In genomic region chr5:125835293-125836172, GRCh38 we compare ENCODE assay signal across 8 cellular contexts.
A peak's percentile ranks its signal among the peaks of the same experiment; 100 is the strongest.
DNase-seq lines count a peak whose midpoint lies in the region; ATAC-seq and TF ChIP-seq lines count a peak whose summit lies in the region.

No MANE protein-coding gene starts in this region.

- CTCF ChIA-PET in BJ (lab: Yijun Ruan, JAX) = interaction anchor here (0.7 kb wide), 1 partner anchor 11 kb away, joined by 3 read pairs; no protein-coding TSS in a partner anchor

- H3K27ac ChIP-seq in upper lobe of right lung = no peak overlapping the region

- no peak for TF ChIP-seq EP300 in Ishikawa (IDR thresholded peaks at IDR 0.05; ENCODE audit: borderline replicate concordance)

- H3K4me1 ChIP-seq in upper lobe of right lung = no peaks in the 10 kb centered on the region

- H3K27me3 ChIP-seq in BJ (ENCODE audit: control insufficient read depth, insufficient read depth, low read length) (no peaks in the 10 kb centered on the region; the same call in 1 of the 2 replicates), upper lobe of right lung (no peaks in the 10 kb centered on the region)

- TF ChIP-seq RAD21 in Ishikawa (IDR thresholded peaks at IDR 0.05; ENCODE audit: low read depth) = peak; percentile 60

- POLR2A ChIA-PET in BJ (lab: Charles Lee) = no interaction called here

- TF ChIP-seq CTCF in BJ (IDR thresholded peaks at IDR 0.05; ENCODE audit: insufficient read depth, low read depth, low read length) = peak; percentile 46
- peak; percentile 69 for TF ChIP-seq CTCF in cardiac fibroblast (IDR thresholded peaks at IDR 0.05; ENCODE audit: low read depth, low read length)
- TF ChIP-seq CTCF in upper lobe of right lung (IDR thresholded peaks at IDR 0.05) = peak; percentile 69

- ATAC-seq in GM19455 (IDR thresholded peaks at IDR 0.05; ENCODE audit: unreplicated experiment) (peak; percentile 79), left colon (peak; percentile 91), upper lobe of right lung (peak; percentile 75)

- H3K36me3 ChIP-seq in BJ (ENCODE audit: control insufficient read depth, insufficient read depth, low read length) (no peaks in the 10 kb centered on the region), upper lobe of right lung (no peaks in the 10 kb centered on the region)

- H3K4me3 ChIP-seq in BJ (ENCODE audit: low read depth, low read length) = no peak overlapping the region
- no peak overlapping the region for H3K4me3 ChIP-seq in cardiac fibroblast (replicated peaks in 1 of 2; ENCODE audit: low read depth in 2 of 2, low read length in 2 of 2)
- peak overlapping the region; percentile 11 for H3K4me3 ChIP-seq in upper lobe of right lung

- intact Hi-C loops in left colon (cut with DNase I, micrococcal nuclease) = no loop called here
- intact Hi-C loops in upper lobe of right lung (cut with DNase I) = no loop called here

- DNase-seq in BJ (ENCODE audit: low read depth) = no peak
- DNase-seq in cardiac fibroblast (ENCODE audit: low read depth in 2 of 2) = peak; percentile 61 to 79
- DNase-seq in left colon = peak; percentile 30 to 44
- DNase-seq in upper lobe of right lung = peak; percentile 63
- no peak for DNase-seq in activated gamma-delta T cell treated with Interleukin-2 at 50 U/mL for 16 hours
- DNase-seq in A172 (ENCODE audit: low spot score) = no peak

- H3K9me3 ChIP-seq in upper lobe of right lung = no peaks in the 10 kb centered on the region

TF ChIP-seq in Ishikawa, 13 proteins besides CTCF, POLR2A, EP300 and RAD21:
- TF ChIP-seq YY1 (IDR thresholded peaks at IDR 0.05; ENCODE audit: low read depth) (no peak), TCF12 (IDR thresholded peaks at IDR 0.05; ENCODE audit: low read depth) (no peak), EGR1 (IDR thresholded peaks at IDR 0.05) (no peak), CEBPB (IDR thresholded peaks at IDR 0.05) (no peak), TAF1 (IDR thresholded peaks at IDR 0.05; ENCODE audit: low read depth) (no peak), FOXM1 (IDR thresholded peaks at IDR 0.05; ENCODE audit: borderline replicate concordance, low read depth) (no peak), ZBTB7A (IDR thresholded peaks at IDR 0.05; ENCODE audit: low read depth) (no peak), CREB1 (IDR thresholded peaks at IDR 0.05; ENCODE audit: low read depth) (no peak), NFIC (IDR thresholded peaks at IDR 0.05) (no peak), TEAD4 (IDR thresholded peaks at IDR 0.05) (no peak)
- TF ChIP-seq, protein P1, sequence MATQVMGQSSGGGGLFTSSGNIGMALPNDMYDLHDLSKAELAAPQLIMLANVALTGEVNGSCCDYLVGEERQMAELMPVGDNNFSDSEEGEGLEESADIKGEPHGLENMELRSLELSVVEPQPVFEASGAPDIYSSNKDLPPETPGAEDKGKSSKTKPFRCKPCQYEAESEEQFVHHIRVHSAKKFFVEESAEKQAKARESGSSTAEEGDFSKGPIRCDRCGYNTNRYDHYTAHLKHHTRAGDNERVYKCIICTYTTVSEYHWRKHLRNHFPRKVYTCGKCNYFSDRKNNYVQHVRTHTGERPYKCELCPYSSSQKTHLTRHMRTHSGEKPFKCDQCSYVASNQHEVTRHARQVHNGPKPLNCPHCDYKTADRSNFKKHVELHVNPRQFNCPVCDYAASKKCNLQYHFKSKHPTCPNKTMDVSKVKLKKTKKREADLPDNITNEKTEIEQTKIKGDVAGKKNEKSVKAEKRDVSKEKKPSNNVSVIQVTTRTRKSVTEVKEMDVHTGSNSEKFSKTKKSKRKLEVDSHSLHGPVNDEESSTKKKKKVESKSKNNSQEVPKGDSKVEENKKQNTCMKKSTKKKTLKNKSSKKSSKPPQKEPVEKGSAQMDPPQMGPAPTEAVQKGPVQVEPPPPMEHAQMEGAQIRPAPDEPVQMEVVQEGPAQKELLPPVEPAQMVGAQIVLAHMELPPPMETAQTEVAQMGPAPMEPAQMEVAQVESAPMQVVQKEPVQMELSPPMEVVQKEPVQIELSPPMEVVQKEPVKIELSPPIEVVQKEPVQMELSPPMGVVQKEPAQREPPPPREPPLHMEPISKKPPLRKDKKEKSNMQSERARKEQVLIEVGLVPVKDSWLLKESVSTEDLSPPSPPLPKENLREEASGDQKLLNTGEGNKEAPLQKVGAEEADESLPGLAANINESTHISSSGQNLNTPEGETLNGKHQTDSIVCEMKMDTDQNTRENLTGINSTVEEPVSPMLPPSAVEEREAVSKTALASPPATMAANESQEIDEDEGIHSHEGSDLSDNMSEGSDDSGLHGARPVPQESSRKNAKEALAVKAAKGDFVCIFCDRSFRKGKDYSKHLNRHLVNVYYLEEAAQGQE (IDR thresholded peaks at IDR 0.05; ENCODE audit: low read depth) = no peak
- TF ChIP-seq, protein P2, sequence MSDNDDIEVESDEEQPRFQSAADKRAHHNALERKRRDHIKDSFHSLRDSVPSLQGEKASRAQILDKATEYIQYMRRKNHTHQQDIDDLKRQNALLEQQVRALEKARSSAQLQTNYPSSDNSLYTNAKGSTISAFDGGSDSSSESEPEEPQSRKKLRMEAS (IDR thresholded peaks at IDR 0.05) = no peak
TF ChIP-seq in Ishikawa: peak in this region for 0.

Comparison
In these comparisons a context has a peak if more than half of its experiments do, and no peak if none do; other contexts are left out.
1. DNase-seq: peak in cardiac fibroblast (2 of 2), left colon (2 of 2) and upper lobe of right lung (single experiment); none in BJ (single experiment), activated gamma-delta T cell treated with Interleukin-2 at 50 U/mL for 16 hours (single experiment) and A172 (single experiment).
2. Peak in every context shown above with its lines, with median percentiles within 50 percentile points of each other: CTCF ChIP-seq and ATAC-seq.